ENCODE assay signal across 18 cellular contexts in genomic region chr10:116892873-116893685, GRCh38. TPM values are rescaled to one million over a fixed set of nuclear protein-coding genes. Genes with fewer than 3 reads are reported as not detected.
A peak's percentile ranks its signal among the peaks of the same experiment; 100 is the strongest.
DNase-seq lines count a peak whose midpoint lies in the region; ATAC-seq and TF ChIP-seq lines count a peak whose summit lies in the region.
"Had no signal": no experiment of that assay in that cellular context is flagged by ENCODE, and none has a peak within 500 bp of the region (broad histone marks: within the 10 kb centered on the region; RNA-seq: fewer than 3 reads in every experiment).

No MANE protein-coding gene starts in this region.

- H3K36me3 Mint-ChIP-seq in brain (peaks cover 16% of the 10 kb centered on the region), mesothelial cell of epicardium (no peaks in the 10 kb centered on the region), T-cell (no peaks in the 10 kb centered on the region)
- H3K36me3 Mint-ChIP-seq in T-helper 2 cell treated with Interferon-gamma antibody and Interleukin-4, amounts not matched to agents 5 μg/mL and 100 μg/mL, for 36 hours (ENCODE audit: low read depth): no peaks in the 10 kb centered on the region

- CTCF ChIA-PET in T-cell (lab: Charles Lee): no interaction called here

- no peak for TF ChIP-seq CTCF in DOHH2 (IDR thresholded peaks at IDR 0.05; ENCODE audit: low read depth, low read length, poor library complexity, severe bottlenecking)
- TF ChIP-seq CTCF in brain (conservative IDR thresholded peaks at IDR 0.05): no peak
- TF ChIP-seq CTCF in mesothelial cell of epicardium (IDR thresholded peaks at IDR 0.05; ENCODE audit: unreplicated experiment): no peak

- H3K4me2 ChIP-seq in DOHH2 (ENCODE audit: low read length): peak overlapping the region; percentile 29

- H3K4me1 ChIP-seq in DOHH2 (ENCODE audit: control insufficient read depth, low read length): peaks cover 45% of the 10 kb centered on the region

- DNase-seq in NCI-H2171 treated with DMSO at 0.1 percent for 48 hours (lab: John Stamatoyannopoulos, UW): peak; percentile 39
- no peak for DNase-seq in mesothelial cell of epicardium (ENCODE audit: low spot score in 2 of 2, unreplicated experiment in 2 of 2)
- DNase-seq in midbrain (lab: John Stamatoyannopoulos, UW): no peak
- no peak for DNase-seq in RPMI8226
- no peak for DNase-seq in T-cell
- DNase-seq in T-helper 2 cell treated with Interferon-gamma antibody and Interleukin-4, amounts not matched to agents 5 μg/mL and 100 μg/mL, for 36 hours (ENCODE audit: low spot score): no peak
- DNase-seq: activated CD4-positive, alpha-beta T cell treated with anti-CD3 and anti-CD28 coated beads for 36 hours; activated T-cell treated with anti-CD3 and anti-CD28 coated beads, Interleukin-2, amount 50 U/mL, for 1 hour; aorta; GOT3; MV-4-11 had no signal

- no peaks in the 10 kb centered on the region for H3K79me2 ChIP-seq in DOHH2 (ENCODE audit: control insufficient read depth, low read length)

- H3K4me3 Mint-ChIP-seq in brain: peak overlapping the region in 3 of 5 experiments; percentile 16 to 29 (median 25)
- peak overlapping the region; percentile 7 for H3K4me3 Mint-ChIP-seq in mesothelial cell of epicardium
- H3K4me3 Mint-ChIP-seq in T-cell: no peak overlapping the region
- no peak overlapping the region for H3K4me3 Mint-ChIP-seq in T-helper 2 cell treated with Interferon-gamma antibody and Interleukin-4, amounts not matched to agents 5 μg/mL and 100 μg/mL, for 36 hours
- H3K4me3 Mint-ChIP-seq: activated CD4-positive, alpha-beta T cell treated with anti-CD3 and anti-CD28 coated beads for 36 hours; B cell had no signal

- no peaks in the 10 kb centered on the region for H3K36me3 ChIP-seq in DOHH2 (ENCODE audit: control insufficient read depth, low read length)
- H3K36me3 ChIP-seq: neutrophil had no signal

- H3K9me3 Mint-ChIP-seq in brain: no peaks in the 10 kb centered on the region
- H3K9me3 Mint-ChIP-seq in mesothelial cell of epicardium: no peaks in the 10 kb centered on the region
- H3K9me3 Mint-ChIP-seq in T-cell: no peaks in the 10 kb centered on the region
- H3K9me3 Mint-ChIP-seq in T-helper 2 cell treated with Interferon-gamma antibody and Interleukin-4, amounts not matched to agents 5 μg/mL and 100 μg/mL, for 36 hours: no peaks in the 10 kb centered on the region

- no peak for ATAC-seq in T-cell (replicated peaks in 1 of 4)
- ATAC-seq: activated CD4-positive, alpha-beta T cell treated with anti-CD3 and anti-CD28 coated beads for 36 hours; left lobe of liver had no signal

- peaks cover 3% of the 10 kb centered on the region; the same call in 1 of the 2 replicates for H3K27me3 ChIP-seq in DOHH2 (ENCODE audit: control insufficient read depth, low read length)

- H3K4me3 ChIP-seq in DOHH2 (ENCODE audit: low read length): peak overlapping the region; percentile 17; the same call in 1 of the 2 replicates

- H3F3A ChIP-seq in DOHH2 (ENCODE audit: control insufficient read depth, insufficient read depth): no peaks in the 10 kb centered on the region

- no peaks in the 10 kb centered on the region for H3K9me3 ChIP-seq in DOHH2 (ENCODE audit: control insufficient read depth, insufficient read depth, low read length)
- H3K9me3 ChIP-seq: neutrophil had no signal

- H3K4me1 Mint-ChIP-seq in brain: peaks cover 60% of the 10 kb centered on the region
- peaks cover 54% of the 10 kb centered on the region for H3K4me1 Mint-ChIP-seq in mesothelial cell of epicardium
- no peaks in the 10 kb centered on the region for H3K4me1 Mint-ChIP-seq in T-cell
- no peaks in the 10 kb centered on the region for H3K4me1 Mint-ChIP-seq in T-helper 2 cell treated with Interferon-gamma antibody and Interleukin-4, amounts not matched to agents 5 μg/mL and 100 μg/mL, for 36 hours (ENCODE audit: low read depth)
- H3K4me1 Mint-ChIP-seq: activated CD4-positive, alpha-beta T cell treated with anti-CD3 and anti-CD28 coated beads for 36 hours; B cell had no signal

- H3K27ac Mint-ChIP-seq in brain (peak overlapping the region in 2 of 5 experiments; percentile 50 to 70), mesothelial cell of epicardium (peak overlapping the region; percentile 74), T-cell (no peak overlapping the region)
- H3K27ac Mint-ChIP-seq in T-helper 2 cell treated with Interferon-gamma antibody and Interleukin-4, amounts not matched to agents 5 μg/mL and 100 μg/mL, for 36 hours: no peak overlapping the region
- H3K27ac Mint-ChIP-seq: activated CD4-positive, alpha-beta T cell treated with anti-CD3 and anti-CD28 coated beads for 36 hours; B cell had no signal

- POLR2A ChIA-PET in T-cell (lab: Charles Lee): no interaction called here

- no peaks in the 10 kb centered on the region for H3K9me2 ChIP-seq in DOHH2 (replicated peaks; ENCODE audit: control insufficient read depth, low read length)

- H3K27me3 Mint-ChIP-seq in brain: no peaks in the 10 kb centered on the region
- H3K27me3 Mint-ChIP-seq in mesothelial cell of epicardium (ENCODE audit: low read depth): no peaks in the 10 kb centered on the region
- H3K27me3 Mint-ChIP-seq in T-cell: peaks cover 8 to 28% of the 10 kb centered on the region in 2 donors
- peaks cover 30% of the 10 kb centered on the region for H3K27me3 Mint-ChIP-seq in T-helper 2 cell treated with Interferon-gamma antibody and Interleukin-4, amounts not matched to agents 5 μg/mL and 100 μg/mL, for 36 hours (ENCODE audit: low read depth)

- no peak overlapping the region for H3K27ac ChIP-seq in DOHH2 (ENCODE audit: low read depth, low read length)
- H3K27ac ChIP-seq: neutrophil had no signal

- no peaks in the 10 kb centered on the region for H4K20me1 ChIP-seq in DOHH2 (ENCODE audit: control insufficient read depth, insufficient read depth, low read depth, low read length)

RNA-seq across cellular contexts. Expression of gene ENO4, which starts 43.8 kb away (rescaled TPM):
- polyA plus RNA-seq in brain (ENCODE audit: insufficient read depth, low read depth, low replicate concordance): 0.41 TPM
- total RNA-seq in mesothelial cell of epicardium (0.97 to 2.6 TPM (median 1.9 TPM) in 3 replicates), T-cell (not detected)
- total RNA-seq: activated CD4-positive, alpha-beta T cell treated with anti-CD3 and anti-CD28 coated beads for 36 hours; HT-29; left lobe of liver; skeletal muscle tissue had no signal

Comparison
In these comparisons a context has a peak if more than half of its experiments do, and no peak if none do; other contexts are left out.
1. H3K4me3 Mint-ChIP-seq: peak in brain (3 of 5) and mesothelial cell of epicardium (single experiment); none in T-cell (0 of 3) and T-helper 2 cell treated with Interferon-gamma antibody and Interleukin-4, amounts not matched to agents 5 μg/mL and 100 μg/mL, for 36 hours (single experiment).